In genomic region chr2:205235434-205235833, GRCh38 we compare ENCODE assay signal across 1 cellular context.
TF ChIP-seq lines count a peak whose summit lies in the region.

No MANE protein-coding gene starts in this region.

TF ChIP-seq in K562, 482 proteins besides CTCF, POLR2A, EP300 and RAD21 (continued from another document):
- TF ChIP-seq NCOR1 (IDR thresholded peaks at IDR 0.05) (no peak), ZNF316 (IDR thresholded peaks at IDR 0.05) (no peak)
- TF ChIP-seq, protein P1, sequence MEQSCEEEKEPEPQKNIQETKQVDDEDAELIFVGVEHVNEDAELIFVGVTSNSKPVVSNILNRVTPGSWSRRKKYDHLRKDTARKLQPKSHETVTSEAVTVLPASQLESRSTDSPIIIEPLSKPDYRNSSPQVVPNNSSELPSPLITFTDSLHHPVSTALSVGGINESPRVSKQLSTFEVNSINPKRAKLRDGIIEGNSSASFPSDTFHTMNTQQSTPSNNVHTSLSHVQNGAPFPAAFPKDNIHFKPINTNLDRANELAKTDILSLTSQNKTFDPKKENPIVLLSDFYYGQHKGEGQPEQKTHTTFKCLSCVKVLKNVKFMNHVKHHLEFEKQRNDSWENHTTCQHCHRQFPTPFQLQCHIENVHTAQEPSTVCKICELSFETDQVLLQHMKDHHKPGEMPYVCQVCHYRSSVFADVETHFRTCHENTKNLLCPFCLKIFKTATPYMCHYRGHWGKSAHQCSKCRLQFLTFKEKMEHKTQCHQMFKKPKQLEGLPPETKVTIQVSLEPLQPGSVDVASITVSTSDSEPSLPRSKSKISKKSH (CRISPR knock-in tag; IDR thresholded peaks at IDR 0.05): no peak
